ENCODE assay signal across 22 cellular contexts in the genomic region with DNA sequence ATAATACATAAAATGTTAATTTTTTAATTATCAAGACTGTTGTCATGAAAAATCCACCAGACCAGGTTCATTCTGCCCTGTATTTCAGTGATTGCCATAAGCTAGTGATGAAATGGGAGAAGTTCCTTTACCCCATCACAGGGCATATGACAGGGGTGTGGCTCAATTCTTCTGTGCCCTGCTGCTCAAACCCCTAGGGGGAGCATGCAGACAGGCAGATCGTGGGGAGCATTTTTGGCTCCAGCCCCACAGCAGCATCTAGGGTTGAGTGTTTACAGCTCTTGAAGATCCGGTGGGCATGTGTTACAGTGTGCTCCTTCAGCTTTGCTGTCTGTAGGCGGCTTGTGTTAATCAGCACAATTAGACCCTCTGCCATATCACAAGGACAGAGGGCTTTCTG.
A peak's percentile ranks its signal among the peaks of the same experiment; 100 is the strongest.
DNase-seq lines count a peak whose midpoint lies in the region; ATAC-seq and TF ChIP-seq lines count a peak whose summit lies in the region.
"Had no signal": no experiment of that assay in that cellular context is flagged by ENCODE, and none has a peak within 500 bp of the region (broad histone marks: within the 10 kb centered on the region; RNA-seq: fewer than 3 reads in every experiment).

No MANE protein-coding gene starts in this region.

- no peak overlapping the region for H3K4me3 Mint-ChIP-seq in GM23338
- no peak overlapping the region for H3K4me3 Mint-ChIP-seq in stimulated activated effector memory CD8-positive, alpha-beta T cell treated with anti-CD3 and anti-CD28 coated beads, Interleukin-12 subunit alpha, Interleukin-12 subunit beta, amount 100 ng/mL, for 72 hours
- H3K4me3 Mint-ChIP-seq: activated CD8-positive, alpha-beta T cell treated with anti-CD3 and anti-CD28 coated beads, Interleukin-2, amount 10 ng/mL, durations not matched to agents 7 days and 5 days; activated T-helper 1 cell treated with anti-CD3 and anti-CD28 coated beads, Interleukin-12 subunit alpha, Interleukin-12 subunit beta, Interleukin-2, Interleukin-4 antibody, amounts not matched to agents 30 ng/mL and 10 ng/mL and 1 ng/mL, durations not matched to agents 14 hours and 24 hours and 36 hours; IgD-negative memory B cell; neural crest cell had no signal

- intact Hi-C loops in esophagus squamous epithelium (cut with DNase I): no loop called here

- H3K9me2 ChIP-seq in GM23338 (ENCODE audit: insufficient read depth): peaks cover 5% of the 10 kb centered on the region; the same call in 1 of the 2 replicates

- no peaks in the 10 kb centered on the region for H3K27me3 Mint-ChIP-seq in GM23338 (ENCODE audit: insufficient read depth, low read depth, poor library complexity)
- H3K27me3 Mint-ChIP-seq: IgD-negative memory B cell had no signal

- H3K9me3 Mint-ChIP-seq in GM23338: no peaks in the 10 kb centered on the region
- H3K9me3 Mint-ChIP-seq in stimulated activated effector memory CD8-positive, alpha-beta T cell treated with anti-CD3 and anti-CD28 coated beads, Interleukin-12 subunit alpha, Interleukin-12 subunit beta, amount 100 ng/mL, for 72 hours: peaks cover 6% of the 10 kb centered on the region
- H3K9me3 Mint-ChIP-seq: activated T-helper 1 cell treated with anti-CD3 and anti-CD28 coated beads, Interleukin-12 subunit alpha, Interleukin-12 subunit beta, Interleukin-2, Interleukin-4 antibody, amounts not matched to agents 30 ng/mL and 10 ng/mL and 1 ng/mL, durations not matched to agents 14 hours and 24 hours and 36 hours; neural crest cell had no signal

- H3K4me3 ChIP-seq in GM23338 (no peak overlapping the region), brain microvascular endothelial cell (ENCODE audit: low read depth, low read length) (no peak overlapping the region), esophagus squamous epithelium (no peak overlapping the region)
- H3K4me3 ChIP-seq: BLaER1 treated with 17β-estradiol and CSF1 and Interleukin-3, amounts not matched to agents 10 nM and 100 nM; cardiac muscle cell; HAP-1; SK-N-MC; upper lobe of right lung had no signal

- no peak overlapping the region for H3K4me2 ChIP-seq in GM23338
- H3K4me2 ChIP-seq: BLaER1 treated with 17β-estradiol and CSF1 and Interleukin-3, amounts not matched to agents 10 nM and 100 nM had no signal

- H3K27ac ChIP-seq in GM23338 (ENCODE audit: low read depth) (no peak overlapping the region), brain microvascular endothelial cell (no peak overlapping the region), esophagus squamous epithelium (no peak overlapping the region)
- H3K27ac ChIP-seq: BLaER1 treated with 17β-estradiol and CSF1 and Interleukin-3, amounts not matched to agents 10 nM and 100 nM; cardiac muscle cell; SK-N-MC; upper lobe of right lung; VCaP had no signal

- no peaks in the 10 kb centered on the region for H4K20me1 ChIP-seq in GM23338 (replicated peaks; ENCODE audit: insufficient read depth)
- H4K20me1 ChIP-seq: BLaER1 treated with 17β-estradiol and CSF1 and Interleukin-3, amounts not matched to agents 10 nM and 100 nM had no signal

- in situ Hi-C loops in brain microvascular endothelial cell (cut with HindIII; ENCODE audit: low pct_ligation_motif_present, low sequenced_read_pairs): no loop called here

- no peak overlapping the region for H3K27ac Mint-ChIP-seq in GM23338
- no peak overlapping the region for H3K27ac Mint-ChIP-seq in stimulated activated effector memory CD8-positive, alpha-beta T cell treated with anti-CD3 and anti-CD28 coated beads, Interleukin-12 subunit alpha, Interleukin-12 subunit beta, amount 100 ng/mL, for 72 hours
- H3K27ac Mint-ChIP-seq: activated CD8-positive, alpha-beta T cell treated with anti-CD3 and anti-CD28 coated beads, Interleukin-2, amount 10 ng/mL, durations not matched to agents 7 days and 5 days; activated T-helper 1 cell treated with anti-CD3 and anti-CD28 coated beads, Interleukin-12 subunit alpha, Interleukin-12 subunit beta, Interleukin-2, Interleukin-4 antibody, amounts not matched to agents 30 ng/mL and 10 ng/mL and 1 ng/mL, durations not matched to agents 14 hours and 24 hours and 36 hours had no signal

- TF ChIP-seq POLR2A in esophagus squamous epithelium (IDR thresholded peaks at IDR 0.05): no peak

- H3F3A ChIP-seq in GM23338 (replicated peaks; ENCODE audit: low read depth): no peaks in the 10 kb centered on the region

- no peaks in the 10 kb centered on the region for H3K4me1 Mint-ChIP-seq in GM23338
- no peaks in the 10 kb centered on the region for H3K4me1 Mint-ChIP-seq in stimulated activated effector memory CD8-positive, alpha-beta T cell treated with anti-CD3 and anti-CD28 coated beads, Interleukin-12 subunit alpha, Interleukin-12 subunit beta, amount 100 ng/mL, for 72 hours
- H3K4me1 Mint-ChIP-seq: IgD-negative memory B cell, neural crest cell had no signal

- no peaks in the 10 kb centered on the region for H3K36me3 ChIP-seq in GM23338 (ENCODE audit: insufficient read depth)
- H3K36me3 ChIP-seq in brain microvascular endothelial cell (replicated peaks): no peaks in the 10 kb centered on the region
- H3K36me3 ChIP-seq in esophagus squamous epithelium: no peaks in the 10 kb centered on the region
- H3K36me3 ChIP-seq: BLaER1 treated with 17β-estradiol and CSF1 and Interleukin-3, amounts not matched to agents 10 nM and 100 nM; cardiac muscle cell; HAP-1; upper lobe of right lung had no signal

- ATAC-seq in GM23338 (peak; percentile 55), HG02642 (IDR thresholded peaks at IDR 0.05; ENCODE audit: poor library complexity, unreplicated experiment) (no peak)
- ATAC-seq in stimulated activated effector memory CD8-positive, alpha-beta T cell treated with anti-CD3 and anti-CD28 coated beads, Interleukin-12 subunit alpha, Interleukin-12 subunit beta, amount 100 ng/mL, for 72 hours: no peak
- ATAC-seq: activated CD8-positive, alpha-beta T cell treated with anti-CD3 and anti-CD28 coated beads, Interleukin-2, amount 10 ng/mL, durations not matched to agents 7 days and 5 days; upper lobe of right lung had no signal

- peak; percentile 15 for TF ChIP-seq CTCF in GM10248 (IDR thresholded peaks at IDR 0.05; ENCODE audit: control extremely low read depth, extremely low read depth, low read depth, missing control alignments)
- peak; percentile 52 to 63 for TF ChIP-seq CTCF in GM23338 (conservative IDR thresholded peaks at IDR 0.05; ENCODE audit: low read depth in 2 of 2)
- peak; percentile 31 for TF ChIP-seq CTCF in brain microvascular endothelial cell (IDR thresholded peaks at IDR 0.05; ENCODE audit: low read depth, low read length, missing control alignments)
- TF ChIP-seq CTCF in esophagus squamous epithelium (IDR thresholded peaks at IDR 0.05): no peak

- H3K36me3 Mint-ChIP-seq in GM23338 (ENCODE audit: low read depth): no peaks in the 10 kb centered on the region
- no peaks in the 10 kb centered on the region for H3K36me3 Mint-ChIP-seq in stimulated activated effector memory CD8-positive, alpha-beta T cell treated with anti-CD3 and anti-CD28 coated beads, Interleukin-12 subunit alpha, Interleukin-12 subunit beta, amount 100 ng/mL, for 72 hours
- H3K36me3 Mint-ChIP-seq: IgD-negative memory B cell had no signal

- no peak for DNase-seq in GM10248 (ENCODE audit: extremely low spot score)
- DNase-seq in GM23338 (ENCODE audit: low spot score): peak; percentile 21
- DNase-seq in NCI-H524 (lab: John Stamatoyannopoulos, UW): peak; percentile 24 to 58
- DNase-seq in brain microvascular endothelial cell: no peak
- no peak for DNase-seq in SHP77 treated with DMSO at 0.1 percent for 48 hours (lab: John Stamatoyannopoulos, UW)
- DNase-seq in stimulated activated effector memory CD8-positive, alpha-beta T cell treated with anti-CD3 and anti-CD28 coated beads, Interleukin-12 subunit alpha, Interleukin-12 subunit beta, amount 100 ng/mL, for 72 hours (ENCODE audit: low spot score in 2 of 2): no peak
- no peak for DNase-seq in esophagus squamous epithelium (lab: John Stamatoyannopoulos, UW)
- DNase-seq: activated CD8-positive, alpha-beta T cell treated with anti-CD3 and anti-CD28 coated beads, Interleukin-2, amount 10 ng/mL, durations not matched to agents 7 days and 5 days; DMS153; effector CD4-positive, alpha-beta T cell; NCI-H1105 treated with DMSO at 0.1 percent for 48 hours; stimulated activated naive CD4-positive, alpha-beta T cell treated with Interleukin-2 at 50 U/mL for 16 hours; upper lobe of right lung had no signal

- H3K27me3 ChIP-seq in GM23338 (ENCODE audit: insufficient read depth) (no peaks in the 10 kb centered on the region), brain microvascular endothelial cell (replicated peaks) (no peaks in the 10 kb centered on the region), esophagus squamous epithelium (no peaks in the 10 kb centered on the region)
- H3K27me3 ChIP-seq: BLaER1 treated with 17β-estradiol and CSF1 and Interleukin-3, amounts not matched to agents 10 nM and 100 nM; cardiac muscle cell; upper lobe of right lung had no signal

- no peak overlapping the region; the same call in 1 of the 2 replicates for H2AFZ ChIP-seq in GM23338

- H3K79me2 ChIP-seq in GM23338 (replicated peaks; ENCODE audit: insufficient read depth): no peaks in the 10 kb centered on the region

- POLR2A ChIA-PET in GM10248 (lab: Yijun Ruan, JAX): no interaction called here

- H3K9me3 ChIP-seq in esophagus squamous epithelium: no peaks in the 10 kb centered on the region
- H3K9me3 ChIP-seq: BLaER1 treated with 17β-estradiol and CSF1 and Interleukin-3, amounts not matched to agents 10 nM and 100 nM; HAP-1; upper lobe of right lung had no signal

- H3K4me1 ChIP-seq in GM23338 (ENCODE audit: insufficient read depth): no peaks in the 10 kb centered on the region
- H3K4me1 ChIP-seq in esophagus squamous epithelium: no peaks in the 10 kb centered on the region
- H3K4me1 ChIP-seq: BLaER1 treated with 17β-estradiol and CSF1 and Interleukin-3, amounts not matched to agents 10 nM and 100 nM; HAP-1; upper lobe of right lung had no signal

- WGBS in esophagus squamous epithelium, 2 donors: 44 to 76% methylated on average over 3 of the region's 3 CpGs

- CTCF ChIA-PET in GM10248 (lab: Yijun Ruan, JAX): interaction anchor here (0.8 to 1.6 kb wide), 2 partner anchors 11 to 33 kb away, joined by 3 to 5 read pairs; no protein-coding TSS in a partner anchor

TF ChIP-seq in GM23338, 12 proteins besides CTCF, POLR2A, EP300 and RAD21 (continues in another document):
- TF ChIP-seq ZNF114 (CRISPR knock-in tag; IDR thresholded peaks at IDR 0.05): no peak
- no peak for TF ChIP-seq EZH2phosphoT487 (IDR thresholded peaks at IDR 0.05; ENCODE audit: unreplicated experiment)
- no peak for TF ChIP-seq EZH2 (IDR thresholded peaks at IDR 0.05; ENCODE audit: low read depth, unreplicated experiment)
- no peak for TF ChIP-seq ZNF331 (CRISPR knock-in tag; IDR thresholded peaks at IDR 0.05; ENCODE audit: low read depth)
- TF ChIP-seq JUNB (IDR thresholded peaks at IDR 0.05; ENCODE audit: unreplicated experiment): no peak

Comparison
In these comparisons a context has a peak if more than half of its experiments do, and no peak if none do; other contexts are left out.
1. DNase-seq: peak in GM23338 (single experiment) and NCI-H524 (2 of 2); none in GM10248 (single experiment), brain microvascular endothelial cell (single experiment), SHP77 treated with DMSO at 0.1 percent for 48 hours (single experiment), stimulated activated effector memory CD8-positive, alpha-beta T cell treated with anti-CD3 and anti-CD28 coated beads, Interleukin-12 subunit alpha, Interleukin-12 subunit beta, amount 100 ng/mL, for 72 hours (0 of 2) and esophagus squamous epithelium (single experiment).
2. CTCF ChIP-seq: peak in GM10248 (single experiment), GM23338 (2 of 2) and brain microvascular endothelial cell (single experiment); none in esophagus squamous epithelium (0 of 6).